8 cellular contexts compared by ENCODE assay signal in the genomic region with DNA sequence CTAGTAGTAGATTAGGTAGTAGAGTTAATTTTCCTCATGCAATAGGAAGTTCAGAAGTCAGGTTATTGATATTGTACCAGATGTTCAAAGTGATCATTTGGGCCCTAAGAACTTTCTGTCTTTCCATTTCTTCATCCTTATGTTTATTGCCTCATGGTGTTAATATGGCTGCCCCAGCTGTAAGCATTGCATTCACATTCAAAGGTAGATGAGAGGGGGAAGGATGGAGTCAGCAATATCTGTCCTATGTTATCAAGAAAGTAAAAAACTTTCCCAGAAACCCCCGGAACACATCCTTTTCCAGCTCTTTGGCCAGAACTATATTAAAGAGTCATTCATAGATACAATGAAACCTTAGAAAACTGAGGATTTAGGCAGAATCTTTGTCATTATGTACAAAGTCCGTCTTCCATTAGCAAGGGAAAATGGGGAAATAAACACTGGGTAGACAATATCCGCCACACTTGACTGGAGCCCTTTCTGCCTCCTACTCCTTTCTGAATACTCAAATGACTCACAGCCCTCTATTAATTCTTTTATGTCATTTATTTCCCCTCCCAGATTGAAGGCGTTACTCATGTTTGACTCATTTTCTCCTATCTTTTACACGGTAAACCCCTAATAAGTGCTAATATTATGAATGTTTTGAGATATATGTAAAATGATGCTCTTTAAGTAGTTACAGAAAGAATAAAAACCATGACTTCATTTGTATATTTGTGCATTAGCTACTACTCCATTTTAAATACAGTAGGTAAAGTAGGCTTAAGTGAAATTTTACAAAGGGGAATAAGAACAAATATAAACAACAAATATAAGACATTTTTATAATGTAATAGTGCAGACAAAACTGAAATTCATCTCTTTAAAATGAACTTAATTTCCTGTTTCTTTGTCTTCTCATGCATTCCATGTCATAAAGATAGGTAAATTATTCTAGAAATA.
DNase-seq lines count a peak whose midpoint lies in the region; ATAC-seq, FAIRE-seq and TF ChIP-seq lines count a peak whose summit lies in the region.

No MANE protein-coding gene starts in this region.

- TF ChIP-seq RAD21 in GM12878 (IDR thresholded peaks at IDR 0.05; ENCODE audit: insufficient read depth, low read depth, low read length) = no peak

- H3K36me3 ChIP-seq in GM12878 (ENCODE audit: control insufficient read depth in 2 of 2, insufficient read depth in 2 of 2, low read length in 1 of 2) = no peaks in the 10 kb centered on the region

- no peak for TF ChIP-seq POLR2A in GM12878 (IDR thresholded peaks at IDR 0.05; ENCODE audit: low read depth, low read length)

- H3K9me3 ChIP-seq in GM12878 (replicated peaks; ENCODE audit: control insufficient read depth, insufficient read depth, low read length) = no peaks in the 10 kb centered on the region

- DNase-seq in Daoy (ENCODE audit: low read depth) (peak; percentile 33), GM12878 (ENCODE audit: low read depth, low spot score) (peak; percentile 56), DMS114 treated with DMSO at 0.1 percent for 48 hours (lab: John Stamatoyannopoulos, UW; ENCODE audit: unreplicated experiment) (no peak), mucosa of gallbladder (ENCODE audit: low spot score) (no peak)
- DNase-seq in activated effector memory CD4-positive, alpha-beta T cell treated with Interleukin-2 at 50 U/mL for 16 hours = no peak

- SMC1A ChIA-PET in GM12878 (lab: Charles Lee; ENCODE audit: uncharacterized antibody, unreplicated experiment) = interaction anchor here (0.6 to 4.2 kb wide), 17 partner anchors 9 to 994 kb away, joined by 3 to 30 read pairs (median 3); no protein-coding TSS in a partner anchor

- CTCF ChIA-PET in GM12878 (lab: Yijun Ruan, JAX) = interaction anchor here (0.8 to 4.3 kb wide), 7 partner anchors 8 to 221 kb away, joined by 3 to 21 read pairs (median 3); no protein-coding TSS in a partner anchor

- BruUV-seq in GM12878 (replicated peaks; lab: Mats Ljungman, UMichigan) = no TSS peak

- FAIRE-seq in GM12878 (lab: Jason Lieb, UNC) = peak; percentile 49

- RAD21 ChIA-PET in GM12878 (lab: Charles Lee; ENCODE audit: unreplicated experiment) = interaction anchor here (0.5 to 2.3 kb wide), 9 partner anchors 9 to 102 kb away, joined by 3 to 11 read pairs (median 3); no protein-coding TSS in a partner anchor

- in situ Hi-C loops in GM12878 (cut with MboI) = no loop called here

- peak overlapping the region; percentile 74; the same call in 1 of the 2 replicates for H3K4me2 ChIP-seq in GM12878 (ENCODE audit: control insufficient read depth, insufficient read depth)

- TF ChIP-seq EP300 in GM12878 (IDR thresholded peaks at IDR 0.05; ENCODE audit: borderline replicate concordance in 1 of 2, control insufficient read depth in 1 of 2, low read depth in 2 of 2, low read length in 2 of 2) = peak; percentile 88 to 96

- no peak overlapping the region for H3K4me3 ChIP-seq in GM12878

- H3K27me3 ChIP-seq in GM12878 (replicated peaks in 1 of 2; ENCODE audit: control insufficient read depth in 2 of 2, insufficient read depth in 2 of 2, low read length in 1 of 2) = no peaks in the 10 kb centered on the region

- no peaks in the 10 kb centered on the region for H4K20me1 ChIP-seq in GM12878 (ENCODE audit: control insufficient read depth, insufficient read depth)

- POLR2A ChIA-PET in GM12878 (lab: Charles Lee) = interaction anchor here (1.3 to 1.5 kb wide), 2 partner anchors 9 to 127 kb away, joined by 3 to 4 read pairs; partner anchors contain the start of gene SLF1

- H3K9ac ChIP-seq in GM12878 (ENCODE audit: control insufficient read depth, insufficient read depth, low read length) = no peak overlapping the region

- H3K4me1 ChIP-seq in GM12878 (ENCODE audit: control insufficient read depth, insufficient read depth, low read length) = peaks cover 29% of the 10 kb centered on the region

- H3K27ac ChIP-seq in GM12878 (ENCODE audit: control insufficient read depth, insufficient read depth) = peak overlapping the region; percentile 70

- intact Hi-C loops in GM12878 (cut with micrococcal nuclease; ENCODE audit: unreplicated experiment) = loop anchor here (1.0 to 5.0 kb wide), 3 partner anchors 44 to 156 kb away; no protein-coding TSS in a partner anchor

- 1% methylated on average over 5 of the region's 5 CpGs for WGBS in GM12878 (ENCODE audit: insufficient coverage, insufficient replicate concordance, low lambda C conversion rate, missing lambda C conversion rate)

- peak; percentile 54 for ATAC-seq in GM19468 (IDR thresholded peaks at IDR 0.05; ENCODE audit: extremely low read depth, unreplicated experiment)
- ATAC-seq in HG03175 (IDR thresholded peaks at IDR 0.05; ENCODE audit: unreplicated experiment) = peak; percentile 94
- ATAC-seq in GM12878 = peak; percentile 83
- ATAC-seq in GM19324 (IDR thresholded peaks at IDR 0.05; ENCODE audit: low FRiP score, unreplicated experiment) = no peak

- no peak overlapping the region for H2AFZ ChIP-seq in GM12878 (ENCODE audit: control insufficient read depth, low read depth, low read length)

- TF ChIP-seq CTCF in GM12878 (IDR thresholded peaks at IDR 0.05 in 2 of 3, conservative IDR thresholded peaks at IDR 0.05 in 1 of 3; ENCODE audit: control insufficient read depth in 2 of 3, extremely low read depth in 1 of 3, insufficient read depth in 1 of 3, low read depth in 3 of 3, low read length in 3 of 3) = no peak

- H3K79me2 ChIP-seq in GM12878 (ENCODE audit: control insufficient read depth, insufficient read depth, low read length) = no peaks in the 10 kb centered on the region

TF ChIP-seq in GM12878, 131 proteins besides CTCF, POLR2A, EP300 and RAD21 (continues in another document):
- peak; percentile 93 for TF ChIP-seq MEF2A (IDR thresholded peaks at IDR 0.05; ENCODE audit: insufficient read depth, low read depth, low read length)
- no peak for TF ChIP-seq USF1 (IDR thresholded peaks at IDR 0.05; ENCODE audit: borderline replicate concordance, extremely low read length, insufficient read depth, low read depth, low read length)
- 0 out of 2 replicates have a peak, but pooled peaks have one; percentile 82 for TF ChIP-seq TBL1XR1 (IDR thresholded peaks at IDR 0.05; ENCODE audit: low read depth, low read length)
- no peak for TF ChIP-seq TARDBP (IDR thresholded peaks at IDR 0.05; ENCODE audit: borderline replicate concordance)
- TF ChIP-seq DPF2 (IDR thresholded peaks at IDR 0.05) = peak; percentile 99
- no peak for TF ChIP-seq POLR2AphosphoS5 (IDR thresholded peaks at IDR 0.05; ENCODE audit: low read length)
- no peak for TF ChIP-seq CBX3 (IDR thresholded peaks at IDR 0.05; ENCODE audit: borderline replicate concordance, low read depth)
- TF ChIP-seq RCOR1 (conservative IDR thresholded peaks at IDR 0.05; ENCODE audit: low read depth, low read length) = no peak
- TF ChIP-seq IRF5 (IDR thresholded peaks at IDR 0.05; ENCODE audit: borderline replicate concordance) = no peak
- TF ChIP-seq SKIL (IDR thresholded peaks at IDR 0.05; ENCODE audit: low read depth, poor library complexity, severe bottlenecking) = peak; percentile 95
- peak; percentile 99 for TF ChIP-seq BCL11A (IDR thresholded peaks at IDR 0.05; ENCODE audit: low read depth, low read length)
- TF ChIP-seq BACH1 (IDR thresholded peaks at IDR 0.05; ENCODE audit: borderline replicate concordance) = peak; percentile 95; the same call in 1 of the 2 replicates
- TF ChIP-seq NFXL1 (IDR thresholded peaks at IDR 0.05; ENCODE audit: borderline replicate concordance) = no peak
- peak; percentile 36 for TF ChIP-seq SP1 (IDR thresholded peaks at IDR 0.05; ENCODE audit: low read depth, low read length)
- no peak for TF ChIP-seq FOXK2 (IDR thresholded peaks at IDR 0.05)
- no peak for TF ChIP-seq KAT2A (conservative IDR thresholded peaks at IDR 0.05; ENCODE audit: control insufficient read depth, low read depth, low read length)

Comparison
In these comparisons a context has a peak if more than half of its experiments do, and no peak if none do; other contexts are left out.
1. DNase-seq: peak in Daoy (single experiment) and GM12878 (single experiment); none in DMS114 treated with DMSO at 0.1 percent for 48 hours (single experiment), mucosa of gallbladder (single experiment) and activated effector memory CD4-positive, alpha-beta T cell treated with Interleukin-2 at 50 U/mL for 16 hours (single experiment).